In the genomic region with DNA sequence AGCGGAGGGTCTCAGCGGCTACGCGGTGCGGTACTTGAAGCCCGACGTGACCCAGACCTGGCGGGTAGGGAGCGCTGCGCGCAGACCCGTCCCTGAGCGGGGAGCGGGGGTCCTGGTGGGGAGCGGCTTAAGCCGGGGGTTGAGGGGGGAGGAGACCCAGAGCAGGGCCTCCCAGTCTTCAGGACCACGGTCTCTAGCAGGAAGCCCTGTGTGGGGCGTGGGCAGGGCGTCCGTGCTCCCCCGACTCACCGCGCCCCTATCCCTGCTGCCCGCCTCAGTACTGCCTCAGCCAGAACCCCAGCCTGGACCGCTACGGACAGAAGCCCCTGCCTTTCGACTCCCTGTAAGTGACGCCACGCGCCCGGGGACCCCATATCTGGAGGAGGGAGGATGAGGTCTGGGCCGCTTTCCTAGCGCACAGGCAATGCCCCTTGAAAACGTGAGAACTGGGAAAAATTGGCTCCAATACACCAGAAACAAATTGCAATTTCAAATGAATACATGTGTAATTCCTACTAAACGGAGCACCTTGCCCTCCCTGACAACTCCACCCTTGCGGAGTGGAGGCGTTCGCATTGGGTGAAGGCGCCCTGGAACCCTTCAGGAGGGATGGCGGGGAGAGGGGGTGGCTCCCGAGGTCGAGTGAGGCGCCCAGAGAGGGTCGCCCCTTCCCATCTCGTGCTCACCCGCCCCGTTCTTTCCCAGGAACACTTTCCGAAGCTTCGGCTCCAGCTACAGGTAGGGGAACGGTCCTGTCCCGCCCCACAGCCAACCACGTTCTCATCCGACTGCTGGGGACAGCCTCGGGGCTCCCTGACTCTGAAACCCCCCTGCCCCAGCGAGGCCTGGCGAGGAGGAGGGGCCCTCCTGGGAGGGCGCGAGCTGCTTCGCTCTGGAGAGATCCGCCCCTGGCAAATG, we compare ENCODE assay signal across 8 cellular contexts. TPM values are rescaled to one million over a fixed set of nuclear protein-coding genes. Genes with fewer than 3 reads are reported as not detected.
A peak's percentile ranks its signal among the peaks of the same experiment; 100 is the strongest.
DNase-seq lines count a peak whose midpoint lies in the region; ATAC-seq and TF ChIP-seq lines count a peak whose summit lies in the region.

No MANE protein-coding gene starts in this region.

- DNase-seq in activated effector memory CD4-positive, alpha-beta T cell treated with anti-CD3 and anti-CD28 coated beads, Interleukin-2, amount 50 U/mL, for 16 hours = peak; percentile 55
- no peak for DNase-seq in activated effector memory CD4-positive, alpha-beta T cell treated with Interleukin-2 at 50 U/mL for 16 hours
- DNase-seq in activated naive CD8-positive, alpha-beta T cell treated with anti-CD3 and anti-CD28 coated beads, Interleukin-2, amount 50 U/mL, for 24 hours = no peak
- no peak for DNase-seq in kidney epithelial cell (ENCODE audit: low read depth)
- no peak for DNase-seq in NOMO-1 (lab: John Stamatoyannopoulos, UW; ENCODE audit: unreplicated experiment in 2 of 2)
- no peak for DNase-seq in NK-92 treated with Interleukin-12 subunit alpha and Interleukin-12 subunit beta, amount 100 ng/mL, for 24 hours (lab: John Stamatoyannopoulos, UW)
- no peak for DNase-seq in EL

- H3K9me3 Mint-ChIP-seq in activated naive CD8-positive, alpha-beta T cell treated with anti-CD3 and anti-CD28 coated beads, Interleukin-2, amount 50 U/mL, for 24 hours = no peaks in the 10 kb centered on the region

- H3K27ac ChIP-seq in stomach smooth muscle (ENCODE audit: low read length) = no peak overlapping the region

- no peaks in the 10 kb centered on the region for H3K9me3 ChIP-seq in stomach smooth muscle (ENCODE audit: control insufficient read depth in 2 of 2, low read length in 2 of 2)

- H3K4me1 ChIP-seq in stomach smooth muscle (ENCODE audit: control insufficient read depth, insufficient read depth, low read length) = peaks cover 13% of the 10 kb centered on the region

- H3K27ac Mint-ChIP-seq in activated naive CD8-positive, alpha-beta T cell treated with anti-CD3 and anti-CD28 coated beads, Interleukin-2, amount 50 U/mL, for 24 hours = no peak overlapping the region

- peak overlapping the region; percentile 29 to 48 for H3K9ac ChIP-seq in stomach smooth muscle (ENCODE audit: low read length in 2 of 2)

- H3K4me3 ChIP-seq in kidney epithelial cell (ENCODE audit: low read depth, low read length) (peak overlapping the region; percentile 42), stomach smooth muscle (ENCODE audit: low read length in 2 of 2) (peak overlapping the region; percentile 71 to 78)

- ATAC-seq in activated naive CD8-positive, alpha-beta T cell treated with anti-CD3 and anti-CD28 coated beads, Interleukin-2, amount 50 U/mL, for 24 hours = peak; percentile 44

- peak overlapping the region; percentile 82 for H3K4me3 Mint-ChIP-seq in activated naive CD8-positive, alpha-beta T cell treated with anti-CD3 and anti-CD28 coated beads, Interleukin-2, amount 50 U/mL, for 24 hours

- TF ChIP-seq CTCF in kidney epithelial cell (IDR thresholded peaks at IDR 0.05; ENCODE audit: insufficient read depth, low read length, poor library complexity, severe bottlenecking) = no peak

- H3K36me3 Mint-ChIP-seq in activated naive CD8-positive, alpha-beta T cell treated with anti-CD3 and anti-CD28 coated beads, Interleukin-2, amount 50 U/mL, for 24 hours (ENCODE audit: low read depth) = no peaks in the 10 kb centered on the region

- H3K27me3 ChIP-seq in kidney epithelial cell (ENCODE audit: control insufficient read depth, insufficient read depth, low read length) (peaks cover 16% of the 10 kb centered on the region), stomach smooth muscle (ENCODE audit: control insufficient read depth in 1 of 2, insufficient read depth in 2 of 2, low read length in 2 of 2) (peaks cover 0 to 2% of the 10 kb centered on the region in 2 donors)

- H3K27me3 Mint-ChIP-seq in activated naive CD8-positive, alpha-beta T cell treated with anti-CD3 and anti-CD28 coated beads, Interleukin-2, amount 50 U/mL, for 24 hours = no peaks in the 10 kb centered on the region

- peaks cover 9% of the 10 kb centered on the region for H3K4me1 Mint-ChIP-seq in activated naive CD8-positive, alpha-beta T cell treated with anti-CD3 and anti-CD28 coated beads, Interleukin-2, amount 50 U/mL, for 24 hours

- H3K36me3 ChIP-seq in kidney epithelial cell (ENCODE audit: control insufficient read depth, insufficient read depth, low read length) = no peaks in the 10 kb centered on the region
- H3K36me3 ChIP-seq in stomach smooth muscle (ENCODE audit: control insufficient read depth in 2 of 2, insufficient read depth in 2 of 2, low read length in 2 of 2) = no peaks in the 10 kb centered on the region

RNA-seq across cellular contexts. Expression of gene CNGB1, which starts 14.5 kb away (rescaled TPM):
- total RNA-seq in kidney epithelial cell = not detected in 2 replicates

RNA-seq across cellular contexts. Expression of gene ZNF319, which starts 15.0 kb away (rescaled TPM):
- 11.9 and 15.7 TPM in 2 replicates for total RNA-seq in kidney epithelial cell

RNA-seq across cellular contexts. Expression of gene USB1, which starts 15.7 kb away (rescaled TPM):
- total RNA-seq in kidney epithelial cell = 42.7 and 50.2 TPM in 2 replicates

RNA-seq across cellular contexts. Expression of gene MMP15, which starts 40.1 kb away (rescaled TPM):
- 78.7 and 87.1 TPM in 2 replicates for total RNA-seq in kidney epithelial cell
